In genomic region chr3:67691207-67691606, GRCh38 we compare ENCODE assay signal across 14 cellular contexts.
"Had no signal": no experiment of that assay in that cellular context is flagged by ENCODE, and none has a peak within 500 bp of the region (broad histone marks: within the 10 kb centered on the region; RNA-seq: fewer than 3 reads in every experiment).

No MANE protein-coding gene starts in this region.

- H3K4me3 ChIP-seq: breast epithelium, dorsolateral prefrontal cortex, lung, psoas muscle, right lobe of liver had no signal

- H3K4me1 ChIP-seq: breast epithelium, psoas muscle, right lobe of liver had no signal

- H3K27ac ChIP-seq: breast epithelium, dorsolateral prefrontal cortex, psoas muscle, right lobe of liver had no signal

- H3K9me3 ChIP-seq: breast epithelium, psoas muscle, right lobe of liver had no signal

- ATAC-seq: activated CD8-positive, alpha-beta T cell treated with anti-CD3 and anti-CD28 coated beads, Interleukin-2, amount 10 ng/mL, durations not matched to agents 7 days and 5 days; left cardiac atrium; natural killer cell treated with Interleukin-12 subunit alpha and Interleukin-12 subunit beta and Interleukin-15 and Interleukin-18, amount 100 ng/mL, for 72 hours; psoas muscle; right lobe of liver had no signal

- H3K27me3 ChIP-seq: breast epithelium, dorsolateral prefrontal cortex, right lobe of liver had no signal

- H3K36me3 ChIP-seq: breast epithelium, right lobe of liver had no signal

- DNase-seq: activated CD4-positive, alpha-beta T cell treated with anti-CD3 and anti-CD28 coated beads for 4 hours; activated CD8-positive, alpha-beta T cell treated with anti-CD3 and anti-CD28 coated beads, Interleukin-2, amount 10 ng/mL, durations not matched to agents 7 days and 5 days; activated naive CD4-positive, alpha-beta T cell; aorta; dorsolateral prefrontal cortex; left cardiac atrium; psoas muscle; right lobe of liver; stimulated activated naive CD4-positive, alpha-beta T cell; T-helper 9 cell had no signal

- H3K9me3 Mint-ChIP-seq: natural killer cell treated with Interleukin-12 subunit alpha and Interleukin-12 subunit beta and Interleukin-15 and Interleukin-18, amount 100 ng/mL, for 72 hours had no signal

- H3K27ac Mint-ChIP-seq: activated CD8-positive, alpha-beta T cell treated with anti-CD3 and anti-CD28 coated beads, Interleukin-2, amount 10 ng/mL, durations not matched to agents 7 days and 5 days; activated T-helper 1 cell treated with anti-CD3 and anti-CD28 coated beads, Interleukin-12 subunit alpha, Interleukin-12 subunit beta, Interleukin-2, Interleukin-4 antibody, amounts not matched to agents 30 ng/mL and 10 ng/mL and 1 ng/mL, durations not matched to agents 14 hours and 24 hours and 36 hours; natural killer cell treated with Interleukin-12 subunit alpha and Interleukin-12 subunit beta and Interleukin-15 and Interleukin-18, amount 100 ng/mL, for 72 hours had no signal

- H3K4me3 Mint-ChIP-seq: activated CD8-positive, alpha-beta T cell treated with anti-CD3 and anti-CD28 coated beads, Interleukin-2, amount 10 ng/mL, durations not matched to agents 7 days and 5 days; activated T-helper 1 cell treated with anti-CD3 and anti-CD28 coated beads, Interleukin-12 subunit alpha, Interleukin-12 subunit beta, Interleukin-2, Interleukin-4 antibody, amounts not matched to agents 30 ng/mL and 10 ng/mL and 1 ng/mL, durations not matched to agents 14 hours and 24 hours and 36 hours; natural killer cell treated with Interleukin-12 subunit alpha and Interleukin-12 subunit beta and Interleukin-15 and Interleukin-18, amount 100 ng/mL, for 72 hours had no signal
